1 cellular context compared by ENCODE assay signal in the genomic region with DNA sequence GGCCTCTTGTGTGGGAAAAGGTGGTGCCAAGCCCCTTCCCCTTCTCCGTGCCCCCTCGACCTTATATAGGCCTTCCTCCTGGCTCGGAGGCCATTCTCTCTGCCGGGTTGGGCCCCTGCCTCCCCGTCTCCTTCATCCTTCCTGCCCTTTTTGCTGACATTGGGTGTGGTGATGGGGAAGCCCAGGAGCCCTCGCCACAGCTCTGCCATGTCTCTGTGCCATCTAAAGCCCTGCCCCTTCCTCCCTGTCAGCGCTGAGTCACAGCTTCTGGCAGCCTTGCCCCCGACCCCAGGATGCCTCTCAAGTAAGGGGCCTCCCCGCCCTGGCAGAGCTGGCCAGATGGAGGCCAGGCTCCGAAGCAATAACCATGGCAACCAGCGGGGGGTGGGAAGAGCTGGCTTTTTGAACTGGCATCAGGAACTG.
TF ChIP-seq lines count a peak whose summit lies in the region.

No MANE protein-coding gene starts in this region.

TF ChIP-seq in HCT116, 20 proteins besides CTCF, POLR2A, EP300 and RAD21 (continued from another document):
- no peak for TF ChIP-seq ZBTB33 (IDR thresholded peaks at IDR 0.05; ENCODE audit: extremely low read depth, insufficient replicate concordance, low read length)
- no peak for TF ChIP-seq EZH2 (IDR thresholded peaks at IDR 0.05)
- TF ChIP-seq SP1 (IDR thresholded peaks at IDR 0.05; ENCODE audit: low read depth): no peak; the same call in 1 of the 2 replicates
- TF ChIP-seq CEBPB (IDR thresholded peaks at IDR 0.05; ENCODE audit: low read depth): no peak
- no peak for TF ChIP-seq EZH2phosphoT487 (IDR thresholded peaks at IDR 0.05; ENCODE audit: borderline replicate concordance)
- TF ChIP-seq TCF7L2 (IDR thresholded peaks at IDR 0.05; ENCODE audit: borderline replicate concordance, extremely low read depth, insufficient read depth, insufficient read length): no peak
- TF ChIP-seq, protein P1, sequence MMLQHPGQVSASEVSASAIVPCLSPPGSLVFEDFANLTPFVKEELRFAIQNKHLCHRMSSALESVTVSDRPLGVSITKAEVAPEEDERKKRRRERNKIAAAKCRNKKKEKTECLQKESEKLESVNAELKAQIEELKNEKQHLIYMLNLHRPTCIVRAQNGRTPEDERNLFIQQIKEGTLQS (IDR thresholded peaks at IDR 0.05): no peak
- no peak for TF ChIP-seq FOSL1 (IDR thresholded peaks at IDR 0.05; ENCODE audit: low read depth)
- no peak for TF ChIP-seq CBX3 (IDR thresholded peaks at IDR 0.05; ENCODE audit: low read depth)
- no peak for TF ChIP-seq POLR2AphosphoS5 (IDR thresholded peaks at IDR 0.05; ENCODE audit: low read depth, low read length)
- no peak for TF ChIP-seq MAX (IDR thresholded peaks at IDR 0.05)
